9 cellular contexts compared by ENCODE assay signal in the genomic region with DNA sequence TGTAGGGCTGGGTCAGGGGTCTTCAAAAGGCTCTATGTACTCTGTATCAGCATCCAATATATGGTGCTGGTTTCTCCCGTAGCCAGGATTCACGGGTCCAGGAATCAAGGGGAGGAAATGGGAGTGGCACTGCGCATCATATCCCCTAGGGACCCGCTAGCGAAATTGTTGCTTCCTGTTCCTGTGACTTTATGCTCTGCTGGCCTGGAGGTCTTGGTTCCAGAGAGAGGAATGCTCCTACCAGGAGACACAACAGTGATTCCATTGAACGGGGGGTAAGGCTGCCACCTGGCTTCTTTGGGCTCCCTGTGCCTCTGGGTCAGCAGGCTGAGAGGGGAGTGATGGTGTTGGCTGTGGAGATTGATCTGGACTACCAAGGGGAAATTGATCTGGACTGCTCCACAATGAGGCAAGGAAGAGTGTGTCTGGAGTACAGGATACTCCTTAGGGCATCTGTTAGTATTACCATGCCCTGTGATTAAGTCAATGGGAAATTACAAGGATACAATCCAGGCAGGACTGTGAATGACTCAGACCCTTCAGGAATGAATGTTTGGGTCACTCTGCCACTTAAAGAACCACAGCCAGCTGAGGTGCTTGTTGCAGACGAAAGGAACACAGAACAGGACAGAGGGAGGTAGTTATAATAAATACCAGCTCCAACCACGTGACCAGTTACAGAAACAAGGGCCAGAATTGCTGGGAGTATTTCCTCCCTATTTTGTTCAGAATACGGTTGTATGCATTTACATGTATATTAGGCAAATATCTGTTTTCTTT. TPM values are rescaled to one million over a fixed set of nuclear protein-coding genes. Genes with fewer than 3 reads are reported as not detected.
DNase-seq lines count a peak whose midpoint lies in the region; TF ChIP-seq lines count a peak whose summit lies in the region.
"Had no signal": no experiment of that assay in that cellular context is flagged by ENCODE, and none has a peak within 500 bp of the region (broad histone marks: within the 10 kb centered on the region; RNA-seq: fewer than 3 reads in every experiment).

No MANE protein-coding gene starts in this region.

- no peak for TF ChIP-seq CTCF in foreskin fibroblast (IDR thresholded peaks at IDR 0.05; ENCODE audit: low read depth, low read length)

- peak; percentile 96 for DNase-seq in EL
- DNase-seq in SK-MEL-5 (ENCODE audit: low read depth, low spot score), result peak; percentile 82
- peak; percentile 89 to 93 for DNase-seq in foreskin fibroblast
- DNase-seq in skeletal muscle cell (ENCODE audit: low read depth), result peak; percentile 84
- DNase-seq in KG1 (lab: John Stamatoyannopoulos, UW), result no peak
- no peak for DNase-seq in germinal center (ENCODE audit: low spot score)
- no peak for DNase-seq in Kasumi-1 (lab: John Stamatoyannopoulos, UW)
- DNase-seq in stimulated activated CD4-positive, alpha-beta T cell treated with anti-CD3 and anti-CD28 coated beads, Interleukin-12 subunit alpha, Interleukin-12 subunit beta, amount 100 ng/mL, for 4 hours, result no peak
- DNase-seq: NCI-H187 treated with DMSO at 0.1 percent for 48 hours had no signal

- no peak overlapping the region for H3K4me3 ChIP-seq in foreskin fibroblast (ENCODE audit: low read depth in 1 of 2, low read length in 2 of 2)
- no peak overlapping the region for H3K4me3 ChIP-seq in skeletal muscle cell (ENCODE audit: low read depth, low read length)

- in situ Hi-C loops in SK-MEL-5 (cut with HindIII; ENCODE audit: low pct_unique_long_range_greater_than_20kb, low sequenced_read_pairs), result no loop called here

RNA-seq across cellular contexts. Expression of a gene that starts 10.2 kb away (rescaled TPM):
- total RNA-seq in SK-MEL-5 (2014; rRNA removed; shearing (Covaris generic)), result 33.4 and 36.1 TPM in 2 replicates
- polyA plus RNA-seq in SK-MEL-5 (2015; cell fraction: cytosol; rRNA removed), result 61.1 and 78.2 TPM in 2 replicates
- 17.4 and 18.0 TPM in 2 replicates for polyA plus RNA-seq in SK-MEL-5 (2015; cell fraction: nucleus; rRNA removed)

Comparison
In these comparisons a context has a peak if more than half of its experiments do, and no peak if none do; other contexts are left out.
1. DNase-seq: peak in EL (single experiment), SK-MEL-5 (single experiment), foreskin fibroblast (2 of 2) and skeletal muscle cell (single experiment); none in KG1 (single experiment), germinal center (single experiment), Kasumi-1 (0 of 2) and stimulated activated CD4-positive, alpha-beta T cell treated with anti-CD3 and anti-CD28 coated beads, Interleukin-12 subunit alpha, Interleukin-12 subunit beta, amount 100 ng/mL, for 4 hours (single experiment).